In genomic region chr10:69953851-69954250, GRCh38 we compare ENCODE assay signal across 1 cellular context.
TF ChIP-seq lines count a peak whose summit lies in the region.

No MANE protein-coding gene starts in this region.

TF ChIP-seq in H1, 55 proteins besides CTCF, POLR2A, EP300 and RAD21:
- TF ChIP-seq BACH1 (IDR thresholded peaks at IDR 0.05; ENCODE audit: low read length) (no peak), HDAC2 (IDR thresholded peaks at IDR 0.05; ENCODE audit: borderline replicate concordance in 1 of 2, low read depth in 2 of 2, low read length in 2 of 2) (no peak), E2F6 (IDR thresholded peaks at IDR 0.05) (no peak), SIX5 (IDR thresholded peaks at IDR 0.05; ENCODE audit: low read depth, low read length) (no peak), SAP30 (IDR thresholded peaks at IDR 0.05; ENCODE audit: insufficient read depth, insufficient replicate concordance, low read length) (no peak), ZNF274 (IDR thresholded peaks at IDR 0.05; ENCODE audit: borderline replicate concordance, extremely low read depth, low read length) (no peak)
